Comparison of ENCODE assay signal across 24 cellular contexts in the genomic region with DNA sequence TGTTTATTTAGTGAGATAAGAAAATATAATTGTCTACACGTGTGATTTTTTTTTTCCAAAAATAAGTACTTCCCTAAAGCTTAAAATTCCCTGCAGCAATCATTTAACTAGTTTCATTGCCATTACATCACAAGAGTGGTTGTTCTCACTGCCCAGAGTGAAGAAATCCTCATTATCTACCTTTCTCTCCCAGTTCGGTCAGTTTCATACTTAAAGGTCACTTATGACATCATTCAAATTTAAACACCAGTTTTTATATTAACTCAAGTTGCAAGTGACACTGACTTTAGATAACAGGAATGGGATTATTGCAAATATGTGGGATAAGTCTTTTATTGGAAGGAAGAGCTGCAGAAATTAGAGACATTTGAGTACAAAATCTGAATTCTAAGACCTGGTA.
"Had no signal": no experiment of that assay in that cellular context is flagged by ENCODE, and none has a peak within 500 bp of the region (broad histone marks: within the 10 kb centered on the region; RNA-seq: fewer than 3 reads in every experiment).

No MANE protein-coding gene starts in this region.

- H3K4me1 Mint-ChIP-seq: activated T-helper 17 cell treated with anti-CD3 and anti-CD28 coated beads, Interleukin-2, amount 50 U/mL, for 72 hours; central memory CD8-positive, alpha-beta T cell; stimulated activated effector memory CD8-positive, alpha-beta T cell treated with anti-CD3 and anti-CD28 coated beads, Interleukin-12 subunit alpha, Interleukin-12 subunit beta, amount 100 ng/mL, for 72 hours; stimulated activated naive CD8-positive, alpha-beta T cell treated with anti-CD3 and anti-CD28 coated beads, Interleukin-15, amount 100 ng/mL, for 72 hours had no signal

- H3K27me3 Mint-ChIP-seq: activated T-helper 17 cell treated with anti-CD3 and anti-CD28 coated beads, Interleukin-2, amount 50 U/mL, for 72 hours; central memory CD8-positive, alpha-beta T cell; stimulated activated naive CD8-positive, alpha-beta T cell treated with anti-CD3 and anti-CD28 coated beads, Interleukin-15, amount 100 ng/mL, for 72 hours had no signal

- H3K4me1 ChIP-seq: ascending aorta, breast epithelium, colonic mucosa, esophagus squamous epithelium, gastroesophageal sphincter, tibial artery had no signal

- H3K9me3 ChIP-seq: ascending aorta, breast epithelium, colonic mucosa, esophagus squamous epithelium, gastroesophageal sphincter, mucosa of descending colon, tibial artery had no signal

- ATAC-seq: activated naive CD4-positive, alpha-beta T cell treated with anti-CD3 and anti-CD28 coated beads, Interleukin-2, amount 50 U/mL, for 72 hours; activated T-helper 17 cell treated with anti-CD3 and anti-CD28 coated beads, Interleukin-2, amount 50 U/mL, for 72 hours; gastroesophageal sphincter; left cardiac atrium; mucosa of descending colon; sciatic nerve; stimulated activated effector memory CD8-positive, alpha-beta T cell treated with anti-CD3 and anti-CD28 coated beads, Interleukin-12 subunit alpha, Interleukin-12 subunit beta, amount 100 ng/mL, for 72 hours; stimulated activated naive CD8-positive, alpha-beta T cell treated with anti-CD3 and anti-CD28 coated beads, Interleukin-15, amount 100 ng/mL, for 72 hours had no signal

- H3K4me3 ChIP-seq: ascending aorta, breast epithelium, colonic mucosa, dorsolateral prefrontal cortex, esophagus squamous epithelium, gastroesophageal sphincter, mucosa of descending colon, tibial artery had no signal

- H3K36me3 ChIP-seq: ascending aorta, breast epithelium, colonic mucosa, esophagus squamous epithelium, gastroesophageal sphincter, tibial artery, WERI-Rb-1 had no signal

- DNase-seq: activated CD4-positive, alpha-beta T cell treated with anti-CD3 and anti-CD28 coated beads for 1 hour; activated CD4-positive, alpha-beta T cell treated with anti-CD3 and anti-CD28 coated beads, Interleukin-2, amount 50 U/mL, for 1 hour; activated T-cell treated with anti-CD3 and anti-CD28 coated beads, Interleukin-2, amount 50 U/mL, for 1 hour; colonic mucosa; dorsolateral prefrontal cortex; esophagus squamous epithelium; head of caudate nucleus; left cardiac atrium; mucosa of descending colon; occipital lobe; small intestine; stimulated activated CD4-positive, alpha-beta T cell treated with anti-CD3 and anti-CD28 coated beads, Interleukin-2, amount 100 ng/mL, for 24 hours; stimulated activated naive CD8-positive, alpha-beta T cell treated with anti-CD3 and anti-CD28 coated beads, Interleukin-15, amount 100 ng/mL, for 72 hours; tibial artery; WERI-Rb-1 had no signal

- H3K36me3 Mint-ChIP-seq: activated naive CD4-positive, alpha-beta T cell treated with anti-CD3 and anti-CD28 coated beads, Interleukin-2, amount 50 U/mL, for 72 hours; stimulated activated effector memory CD8-positive, alpha-beta T cell treated with anti-CD3 and anti-CD28 coated beads, Interleukin-12 subunit alpha, Interleukin-12 subunit beta, amount 100 ng/mL, for 72 hours had no signal

- H3K27ac ChIP-seq: ascending aorta, breast epithelium, colonic mucosa, dorsolateral prefrontal cortex, esophagus squamous epithelium, gastroesophageal sphincter, tibial artery, WERI-Rb-1 had no signal

- H3K4me3 Mint-ChIP-seq: activated T-helper 17 cell treated with anti-CD3 and anti-CD28 coated beads, Interleukin-2, amount 50 U/mL, for 72 hours; central memory CD8-positive, alpha-beta T cell; stimulated activated effector memory CD8-positive, alpha-beta T cell treated with anti-CD3 and anti-CD28 coated beads, Interleukin-12 subunit alpha, Interleukin-12 subunit beta, amount 100 ng/mL, for 72 hours; stimulated activated naive CD8-positive, alpha-beta T cell treated with anti-CD3 and anti-CD28 coated beads, Interleukin-15, amount 100 ng/mL, for 72 hours had no signal

- H3K27ac Mint-ChIP-seq: activated naive CD4-positive, alpha-beta T cell treated with anti-CD3 and anti-CD28 coated beads, Interleukin-2, amount 50 U/mL, for 72 hours; activated T-helper 17 cell treated with anti-CD3 and anti-CD28 coated beads, Interleukin-2, amount 50 U/mL, for 72 hours; stimulated activated effector memory CD8-positive, alpha-beta T cell treated with anti-CD3 and anti-CD28 coated beads, Interleukin-12 subunit alpha, Interleukin-12 subunit beta, amount 100 ng/mL, for 72 hours; stimulated activated naive CD8-positive, alpha-beta T cell treated with anti-CD3 and anti-CD28 coated beads, Interleukin-15, amount 100 ng/mL, for 72 hours had no signal

- H3K27me3 ChIP-seq: ascending aorta, breast epithelium, colonic mucosa, esophagus squamous epithelium, gastroesophageal sphincter, tibial artery had no signal

- FAIRE-seq: islet of Langerhans, small intestine had no signal
